28 cellular contexts compared by ENCODE assay signal in the genomic region with DNA sequence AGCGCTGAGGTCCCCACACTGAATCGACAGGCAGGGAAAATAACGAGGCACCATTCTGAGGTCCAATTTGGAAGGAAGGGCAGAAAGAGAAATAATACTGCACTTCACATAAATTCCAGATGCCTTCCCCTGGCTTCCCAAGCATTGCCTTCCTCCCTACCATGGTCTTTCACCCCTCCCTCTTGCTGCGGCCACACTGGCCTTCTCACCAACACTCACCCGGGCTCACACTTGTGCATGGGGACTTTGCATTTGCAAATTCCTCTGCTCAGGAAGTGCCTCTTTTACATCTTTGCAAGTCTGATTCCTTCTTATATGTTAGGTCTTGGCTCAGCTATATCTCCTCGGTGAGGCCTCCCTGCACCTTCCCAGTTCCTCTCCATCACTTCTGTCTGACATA.
"Had no signal": no experiment of that assay in that cellular context is flagged by ENCODE, and none has a peak within 500 bp of the region (broad histone marks: within the 10 kb centered on the region; RNA-seq: fewer than 3 reads in every experiment).

No MANE protein-coding gene starts in this region.

- H3K27ac ChIP-seq: breast epithelium, colonic mucosa, WERI-Rb-1 had no signal

- H3K4me1 Mint-ChIP-seq: activated CD4-positive, alpha-beta T cell treated with anti-CD3 and anti-CD28 coated beads, Interleukin-2, amount 10 ng/mL, durations not matched to agents 7 days and 5 days; activated T-helper 17 cell treated with anti-CD3 and anti-CD28 coated beads, Interleukin-2, amount 50 U/mL, for 72 hours; central memory CD8-positive, alpha-beta T cell; T-helper 17 cell had no signal

- H3K4me3 ChIP-seq: breast epithelium, colonic mucosa had no signal

- DNase-seq: activated CD4-positive, alpha-beta T cell treated with anti-CD3 and anti-CD28 coated beads for 1 hour; activated CD4-positive, alpha-beta T cell treated with anti-CD3 and anti-CD28 coated beads for 4 hours; activated CD4-positive, alpha-beta T cell treated with anti-CD3 and anti-CD28 coated beads, Interleukin-2, amount 10 ng/mL, durations not matched to agents 7 days and 5 days; activated CD4-positive, alpha-beta T cell treated with anti-CD3 and anti-CD28 coated beads, Interleukin-2, amount 50 U/mL, for 4 hours; activated CD8-positive, alpha-beta memory T cell treated with anti-CD3 and anti-CD28 coated beads for 24 hours; activated CD8-positive, alpha-beta T cell treated with anti-CD3 and anti-CD28 coated beads for 36 hours; activated effector memory CD4-positive, alpha-beta T cell treated with Interleukin-2 at 50 U/mL for 16 hours; activated gamma-delta T cell treated with Interleukin-2 at 50 U/mL for 16 hours; activated naive CD4-positive, alpha-beta T cell treated with anti-CD3 and anti-CD28 coated beads, Interleukin-2, amount 50 U/mL, for 16 hours; activated naive CD4-positive, alpha-beta T cell treated with Interleukin-2 at 50 U/mL for 16 hours; activated T-cell treated with anti-CD3 and anti-CD28 coated beads, Interleukin-2, amount 50 U/mL, for 4 hours; amniotic stem cell; aorta; colonic mucosa; effector CD8-positive, alpha-beta T cell; head of caudate nucleus; SW 1271; T-helper 1 cell; T-helper 17 cell; T1000; WERI-Rb-1 had no signal

- H3K27me3 ChIP-seq: breast epithelium, colonic mucosa had no signal

- H3K9me3 Mint-ChIP-seq: activated CD4-positive, alpha-beta T cell treated with anti-CD3 and anti-CD28 coated beads, Interleukin-2, amount 10 ng/mL, durations not matched to agents 7 days and 5 days; activated CD8-positive, alpha-beta T cell treated with anti-CD3 and anti-CD28 coated beads for 36 hours; activated T-cell treated with anti-CD3 and anti-CD28 coated beads, Interleukin-2, amount 50 U/mL, for 4 hours; activated T-helper 17 cell treated with anti-CD3 and anti-CD28 coated beads, Interleukin-2, amount 50 U/mL, for 72 hours; central memory CD8-positive, alpha-beta T cell; T-helper 2 cell treated with Interferon-gamma antibody and Interleukin-4, amounts not matched to agents 5 μg/mL and 100 μg/mL, for 36 hours had no signal

- H3K27ac Mint-ChIP-seq: activated CD4-positive, alpha-beta T cell treated with anti-CD3 and anti-CD28 coated beads, Interleukin-2, amount 10 ng/mL, durations not matched to agents 7 days and 5 days; activated CD8-positive, alpha-beta T cell treated with anti-CD3 and anti-CD28 coated beads for 36 hours; activated naive CD8-positive, alpha-beta T cell; activated T-helper 17 cell treated with anti-CD3 and anti-CD28 coated beads, Interleukin-2, amount 50 U/mL, for 72 hours; T-helper 17 cell; T-helper 2 cell treated with Interferon-gamma antibody and Interleukin-4, amounts not matched to agents 5 μg/mL and 100 μg/mL, for 36 hours had no signal

- H3K36me3 Mint-ChIP-seq: activated naive CD8-positive, alpha-beta T cell; brain had no signal

- H3K27me3 Mint-ChIP-seq: activated T-helper 17 cell treated with anti-CD3 and anti-CD28 coated beads, Interleukin-2, amount 50 U/mL, for 72 hours; central memory CD8-positive, alpha-beta T cell had no signal

- H3K9me3 ChIP-seq: breast epithelium, colonic mucosa had no signal

- ATAC-seq: activated CD8-positive, alpha-beta T cell treated with anti-CD3 and anti-CD28 coated beads for 36 hours; activated T-cell treated with anti-CD3 and anti-CD28 coated beads, Interleukin-2, amount 50 U/mL, for 4 hours; activated T-helper 17 cell treated with anti-CD3 and anti-CD28 coated beads, Interleukin-2, amount 50 U/mL, for 72 hours; esophagus mucosa; T-helper 17 cell had no signal

- H3K4me1 ChIP-seq: breast epithelium, colonic mucosa had no signal

- H3K36me3 ChIP-seq: breast epithelium, colonic mucosa, WERI-Rb-1 had no signal

- H3K4me3 Mint-ChIP-seq: activated CD4-positive, alpha-beta T cell treated with anti-CD3 and anti-CD28 coated beads, Interleukin-2, amount 10 ng/mL, durations not matched to agents 7 days and 5 days; activated CD8-positive, alpha-beta T cell treated with anti-CD3 and anti-CD28 coated beads for 36 hours; activated naive CD8-positive, alpha-beta T cell; activated T-cell treated with anti-CD3 and anti-CD28 coated beads, Interleukin-2, amount 50 U/mL, for 4 hours; activated T-helper 17 cell treated with anti-CD3 and anti-CD28 coated beads, Interleukin-2, amount 50 U/mL, for 72 hours; brain; central memory CD8-positive, alpha-beta T cell; T-helper 17 cell; T-helper 2 cell treated with Interferon-gamma antibody and Interleukin-4, amounts not matched to agents 5 μg/mL and 100 μg/mL, for 36 hours had no signal
